9 cellular contexts compared by ENCODE assay signal in genomic region chr10:73999703-74000102, GRCh38. TPM values are rescaled to one million over a fixed set of nuclear protein-coding genes. Genes with fewer than 3 reads are reported as not detected.
A peak's percentile ranks its signal among the peaks of the same experiment; 100 is the strongest.
DNase-seq lines count a peak whose midpoint lies in the region; ATAC-seq, FAIRE-seq and TF ChIP-seq lines count a peak whose summit lies in the region.
"Had no signal": no experiment of that assay in that cellular context is flagged by ENCODE, and none has a peak within 500 bp of the region (broad histone marks: within the 10 kb centered on the region; RNA-seq: fewer than 3 reads in every experiment).

No MANE protein-coding gene starts in this region.

- H3K9me3 Mint-ChIP-seq in naive thymus-derived CD8-positive, alpha-beta T cell, result no peaks in the 10 kb centered on the region

- peaks cover 2 to 6% (median 4%) of the 10 kb centered on the region in 4 experiments for H3K4me1 ChIP-seq in H1 (replicated peaks in 1 of 4; ENCODE audit: control insufficient read depth in 3 of 4, insufficient read depth in 4 of 4, low read length in 3 of 4)

- CTCF ChIA-PET in AG04450 (lab: Charles Lee), result interaction anchor here (0.6 to 5.1 kb wide), 11 partner anchors 22 to 154 kb away, joined by 3 to 32 read pairs (median 5); no protein-coding TSS in a partner anchor
- CTCF ChIA-PET in H1 (lab: Charles Lee; ENCODE audit: partially characterized antibody), result interaction anchor here (0.8 to 4.1 kb wide), 16 partner anchors 9 to 120 kb away, joined by 3 to 16 read pairs (median 6); no protein-coding TSS in a partner anchor

- H2AK5ac ChIP-seq in H1 (ENCODE audit: low read depth, low read length), result no peak overlapping the region

- no peak overlapping the region for H4K8ac ChIP-seq in H1 (ENCODE audit: extremely low read depth, insufficient read depth, low read length)

- no peak overlapping the region for H3K18ac ChIP-seq in H1 (ENCODE audit: extremely low read depth, low read length)

- no peak overlapping the region for H4K91ac ChIP-seq in H1 (replicated peaks; ENCODE audit: insufficient read length, low read length)

- H3K27ac ChIP-seq in AG04450 (ENCODE audit: low read depth, low read length) (peak overlapping the region; percentile 90), H1 (ENCODE audit: low read depth, low read length) (no peak overlapping the region)

- H3K23ac ChIP-seq in H1 (ENCODE audit: insufficient read length), result no peak overlapping the region

- H2BK120ac ChIP-seq in H1 (replicated peaks; ENCODE audit: low read depth, low read length), result no peak overlapping the region

- H3K4me1 Mint-ChIP-seq in naive thymus-derived CD8-positive, alpha-beta T cell, result peaks cover 14 to 56% (median 30%) of the 10 kb centered on the region in 4 donors

- H3K79me2 ChIP-seq in H1 (ENCODE audit: control insufficient read depth in 1 of 2, insufficient read depth in 2 of 2, low read length in 2 of 2), result peaks cover 40 to 68% of the 10 kb centered on the region in 2 experiments

- H3K36me3 Mint-ChIP-seq in naive thymus-derived CD8-positive, alpha-beta T cell, result no peaks in the 10 kb centered on the region

- no peaks in the 10 kb centered on the region; the same call in 1 of the 2 replicates for H3K9me3 ChIP-seq in AG04450 (ENCODE audit: control insufficient read depth, insufficient read depth, low read length)
- H3K9me3 ChIP-seq in H1 (ENCODE audit: insufficient read depth in 2 of 2, low read depth in 1 of 2, low read length in 1 of 2), result no peaks in the 10 kb centered on the region

- H2BK20ac ChIP-seq in H1 (ENCODE audit: low read length), result no peak overlapping the region

- DNase-seq in AG04450 (ENCODE audit: low read depth, low spot score) (no peak), NCI-H226 (peak; percentile 43), H1 (ENCODE audit: low read depth in 1 of 2, low spot score in 2 of 2) (no peak), posterior vena cava (ENCODE audit: low spot score) (no peak), occipital lobe (lab: John Stamatoyannopoulos, UW) (no peak), D341Med (ENCODE audit: low spot score) (no peak)
- DNase-seq in naive thymus-derived CD8-positive, alpha-beta T cell, result no peak
- DNase-seq: NK-92 treated with Interleukin-12 subunit alpha and Interleukin-12 subunit beta, amount 100 ng/mL, for 24 hours had no signal

- FAIRE-seq in H1 (lab: Jason Lieb, UNC), result no peak

- peak overlapping the region; percentile 76 to 77 for H3K4me2 ChIP-seq in H1 (ENCODE audit: insufficient read depth in 1 of 2, low read depth in 2 of 2, low read length in 2 of 2)

- H3K27me3 ChIP-seq in AG04450 (ENCODE audit: control insufficient read depth, insufficient read depth, low read length) (no peaks in the 10 kb centered on the region), H1 (replicated peaks in 1 of 4; ENCODE audit: control insufficient read depth in 3 of 4, extremely low read depth in 1 of 4, insufficient read depth in 3 of 4, low read length in 3 of 4) (no peaks in the 10 kb centered on the region)

- H2AFZ ChIP-seq in H1 (ENCODE audit: low read length), result no peak overlapping the region

- H3K27ac Mint-ChIP-seq in naive thymus-derived CD8-positive, alpha-beta T cell, result peak overlapping the region in 7 of 10 donors; percentile 39 to 93 (median 80)

- no peak for TF ChIP-seq POLR2A in H1 (IDR thresholded peaks at IDR 0.05; ENCODE audit: control extremely low read depth in 1 of 2, low read depth in 2 of 2, low read length in 2 of 2)

- no peak for ATAC-seq in naive thymus-derived CD8-positive, alpha-beta T cell
- ATAC-seq in HG02840 (IDR thresholded peaks at IDR 0.05; ENCODE audit: low FRiP score, unreplicated experiment), result no peak

- no peak for TF ChIP-seq CTCF in AG04450 (IDR thresholded peaks at IDR 0.05; ENCODE audit: low read depth, low read length)
- TF ChIP-seq CTCF in H1 (IDR thresholded peaks at IDR 0.05; ENCODE audit: control extremely low read depth in 1 of 3, insufficient read depth in 1 of 3, low read depth in 1 of 3, low read length in 3 of 3), result no peak

- no peak overlapping the region for H2BK5ac ChIP-seq in H1 (ENCODE audit: low read depth, low read length)

- H3K14ac ChIP-seq in H1 (ENCODE audit: insufficient read length), result no peak overlapping the region

- TF ChIP-seq EP300 in H1 (IDR thresholded peaks at IDR 0.05; ENCODE audit: borderline replicate concordance in 1 of 2, low read depth in 2 of 2, low read length in 2 of 2), result no peak

- peak overlapping the region; percentile 84 to 100 (median 92) for H3K4me3 Mint-ChIP-seq in naive thymus-derived CD8-positive, alpha-beta T cell

- peaks cover 0 to 8% (median 2%) of the 10 kb centered on the region in 4 experiments; a peak in 2 of 8 replicates for H3K36me3 ChIP-seq in H1 (ENCODE audit: control insufficient read depth in 2 of 4, insufficient read depth in 4 of 4, low read length in 3 of 4)

- POLR2A ChIA-PET in AG04450 (lab: Yijun Ruan, JAX), result interaction anchor here (0.7 to 4.0 kb wide), 19 partner anchors 9 to 113 kb away, joined by 3 to 31 read pairs (median 6); no protein-coding TSS in a partner anchor
- POLR2A ChIA-PET in H1 (lab: Charles Lee; ENCODE audit: partially characterized antibody), result interaction anchor here (0.6 to 13.2 kb wide), 55 partner anchors 11 to 1099 kb away, joined by 3 to 261 read pairs (median 4); partner anchors contain the start of genes AP3M1 and PLAU
- POLR2A ChIA-PET in naive thymus-derived CD8-positive, alpha-beta T cell (lab: Charles Lee), result interaction anchor here (0.9 to 1.4 kb wide), 4 partner anchors 21 to 228 kb away, joined by 3 to 6 read pairs (median 4); partner anchors contain the start of gene CHCHD1

- intact Hi-C loops in posterior vena cava (cut with DNase I), result no loop called here

- H3K27me3 Mint-ChIP-seq in naive thymus-derived CD8-positive, alpha-beta T cell, result no peaks in the 10 kb centered on the region

- no peak overlapping the region for H3K4ac ChIP-seq in H1 (replicated peaks; ENCODE audit: insufficient read length, low read depth, low read length)

- peaks cover 14% of the 10 kb centered on the region for H3K23me2 ChIP-seq in H1 (ENCODE audit: low read depth, low read length)

- 19% methylated on average over 1 of the region's 1 CpG; no CpG with 5 or more reads in 1 of the 2 experiments for WGBS in H1 (ENCODE audit: extremely low coverage in 1 of 2, insufficient coverage in 1 of 2, insufficient read length in 1 of 2, insufficient replicate concordance in 2 of 2, low coverage in 1 of 2, low lambda C conversion rate in 2 of 2, missing lambda C conversion rate in 1 of 2), 2 experiments

- no peak overlapping the region for H2BK12ac ChIP-seq in H1 (ENCODE audit: low read depth, low read length)

- H3K4me3 ChIP-seq in AG04450 (ENCODE audit: low read depth, low read length), result peak overlapping the region; percentile 94
- peak overlapping the region; percentile 67 to 99 (median 96) for H3K4me3 ChIP-seq in H1 (ENCODE audit: extremely low read depth in 1 of 4, insufficient read depth in 2 of 4, low read depth in 3 of 4, low read length in 4 of 4)

- no peak overlapping the region for H2BK15ac ChIP-seq in H1 (ENCODE audit: low read length)

- H3K9ac ChIP-seq in H1 (replicated peaks in 1 of 4; ENCODE audit: extremely low read depth in 1 of 4, low read depth in 3 of 4, low read length in 3 of 4), result peak overlapping the region in 3 of 4 experiments; percentile 85 to 99 (median 95); a peak in 5 of 7 replicates

- no peak for TF ChIP-seq RAD21 in H1 (IDR thresholded peaks at IDR 0.05 in 1 of 2, conservative IDR thresholded peaks at IDR 0.05 in 1 of 2; ENCODE audit: low read depth in 2 of 2, low read length in 2 of 2)

- H4K20me1 ChIP-seq in H1 (replicated peaks in 1 of 2; ENCODE audit: control insufficient read depth in 1 of 2, insufficient read depth in 2 of 2, low read length in 2 of 2), result peaks cover 16 to 20% of the 10 kb centered on the region in 2 experiments

- no peak overlapping the region for H3K56ac ChIP-seq in H1 (replicated peaks; ENCODE audit: insufficient read length, low read depth, low read length)

- H3K79me1 ChIP-seq in H1 (ENCODE audit: low read depth, low read length), result no peaks in the 10 kb centered on the region; the same call in 1 of the 2 replicates

- no peak overlapping the region for H4K5ac ChIP-seq in H1 (ENCODE audit: insufficient read length, low read depth, low read length)

TF ChIP-seq in H1, 55 proteins besides CTCF, POLR2A, EP300 and RAD21:
- TF ChIP-seq E2F6 (IDR thresholded peaks at IDR 0.05) (no peak), CHD1 (IDR thresholded peaks at IDR 0.05; ENCODE audit: low read depth, low read length) (0 out of 2 replicates have a peak, but pooled peaks have one; percentile 19), CHD2 (IDR thresholded peaks at IDR 0.05; ENCODE audit: low read length) (no peak)

RNA-seq across cellular contexts. Expression of gene VCL, which starts 1.8 kb away (rescaled TPM):
- polyA plus RNA-seq in AG04450 (2011; rRNA removed), result 313 and 327 TPM in 2 replicates
- polyA minus RNA-seq in AG04450 (2011; rRNA and poly(A)+ RNA removed), result 306 and 321 TPM in 2 replicates
- 361 and 377 TPM in 2 replicates for total RNA-seq in H1 (2021; fragmentation: NEBNext Ultra II Directional; extraction: Animal tissue kit (Norgen Biotek cat#: 25700))
- polyA plus RNA-seq in H1 (2011; rRNA removed), result 91.8 and 119 TPM in 2 replicates
- polyA plus RNA-seq in H1 (2011; cell fraction: cytosol; rRNA removed), result 116 TPM
- polyA plus RNA-seq in H1 (2011; cell fraction: nucleus; rRNA removed), result 183 TPM
- 169 to 191 TPM (median 182 TPM) in 4 replicates for polyA plus RNA-seq in H1 (2012, experiment 1 of 2)
- 19.7 TPM for polyA plus RNA-seq in H1 (2012, experiment 2 of 2)
- 282 TPM for polyA plus RNA-seq in H1 (2013, experiment 1 of 2)
- polyA plus RNA-seq in H1 (2013, experiment 2 of 2), result 348 TPM
- 196 and 261 TPM in 2 replicates for polyA minus RNA-seq in H1 (2011; rRNA and poly(A)+ RNA removed)
- 193 TPM for polyA minus RNA-seq in H1 (2011; cell fraction: cytosol; rRNA and poly(A)+ RNA removed)
- polyA minus RNA-seq in H1 (2011; cell fraction: nucleus; rRNA and poly(A)+ RNA removed), result 317 TPM
- total RNA-seq in naive thymus-derived CD8-positive, alpha-beta T cell, result 1 to 10 TPM; 5.0 to 5.9 TPM
- 10 to 100 TPM in 1 of 3 donors, 1 to 10 TPM in 2; 7.8 to 21.2 (median 9.0) TPM for polyA plus RNA-seq in naive thymus-derived CD8-positive, alpha-beta T cell
- 100 to 1,000 TPM; 419 to 480 TPM for total RNA-seq in posterior vena cava
- 17.8 TPM for total RNA-seq in occipital lobe

Comparison
In these comparisons a context has a peak if more than half of its experiments do, and no peak if none do; other contexts are left out.
1. RNA of gene VCL, which starts 1.8 kb away (total RNA-seq): 419 to 480 TPM in posterior vena cava and 361 to 377 TPM in H1; 17.8 TPM in occipital lobe (single experiment) and 5.0 to 5.9 TPM in naive thymus-derived CD8-positive, alpha-beta T cell; every median in the first group is over 10 times any median in the second.